In genomic region chr17:68020451-68020779, GRCh38 we compare ENCODE assay signal across 8 cellular contexts. TPM values are rescaled to one million over a fixed set of nuclear protein-coding genes. Genes with fewer than 3 reads are reported as not detected.
DNase-seq lines count a peak whose midpoint lies in the region; TF ChIP-seq lines count a peak whose summit lies in the region.

No MANE protein-coding gene starts in this region.

- H4K20me1 ChIP-seq in MM.1S (ENCODE audit: insufficient read depth, low read length): no peaks in the 10 kb centered on the region

- H3K27ac ChIP-seq in MM.1S (ENCODE audit: low read length) (peak overlapping the region; percentile 60), mesodermal cell (ENCODE audit: low read depth, low read length, severe bottlenecking) (peak overlapping the region; percentile 66)

- H3K9ac ChIP-seq in MM.1S (ENCODE audit: low read length): peak overlapping the region; percentile 82

- peak overlapping the region; percentile 95 for H3K4me2 ChIP-seq in MM.1S (ENCODE audit: low read depth, low read length)

- no peaks in the 10 kb centered on the region for H3K27me3 Mint-ChIP-seq in chondrocyte (ENCODE audit: low read depth)

- peaks cover 14% of the 10 kb centered on the region for H3F3A ChIP-seq in MM.1S (ENCODE audit: insufficient read depth, low read length)

- H3K79me2 ChIP-seq in MM.1S (ENCODE audit: low read length): no peaks in the 10 kb centered on the region

- DNase-seq in NCI-H2227 treated with DMSO at 0.1 percent for 48 hours (lab: John Stamatoyannopoulos, UW) (peak; percentile 74), NCI-H2227 (lab: John Stamatoyannopoulos, UW; ENCODE audit: unreplicated experiment) (no peak), MM.1S (no peak), chondrocyte (ENCODE audit: low spot score) (no peak), A172 (ENCODE audit: low spot score) (no peak), islet precursor cell (no peak)
- DNase-seq in activated effector memory CD4-positive, alpha-beta T cell treated with anti-CD3 and anti-CD28 coated beads, Interleukin-2, amount 50 U/mL, for 16 hours: no peak

- no peaks in the 10 kb centered on the region for H3K36me3 ChIP-seq in MM.1S (replicated peaks; ENCODE audit: insufficient read depth, low read length)
- H3K36me3 ChIP-seq in mesodermal cell (ENCODE audit: control insufficient read depth, insufficient read depth, low read length): no peaks in the 10 kb centered on the region

- WGBS in mesodermal cell (ENCODE audit: insufficient coverage in 2 of 2), 2 experiments: 0 to 20% methylated on average over 1 to 4 of the region's 10 CpGs

- H3K4me1 Mint-ChIP-seq in chondrocyte (ENCODE audit: low read depth): peaks cover 14% of the 10 kb centered on the region

- no peaks in the 10 kb centered on the region for H3K9me3 Mint-ChIP-seq in chondrocyte (ENCODE audit: low read depth)

- no peaks in the 10 kb centered on the region for H3K36me3 Mint-ChIP-seq in chondrocyte (ENCODE audit: low read depth)

- H3K27me3 ChIP-seq in MM.1S (replicated peaks; ENCODE audit: insufficient read depth, low read length): no peaks in the 10 kb centered on the region

- H3K4me1 ChIP-seq in MM.1S (ENCODE audit: low read length) (peaks cover 5% of the 10 kb centered on the region), mesodermal cell (ENCODE audit: control insufficient read depth, insufficient read depth, low read length, poor library complexity, severe bottlenecking) (no peaks in the 10 kb centered on the region)

- H3K27ac Mint-ChIP-seq in chondrocyte (ENCODE audit: unreplicated experiment): peak overlapping the region; percentile 67

- no peaks in the 10 kb centered on the region for H3K9me2 ChIP-seq in MM.1S (replicated peaks; ENCODE audit: insufficient read depth, low read length)

- no peaks in the 10 kb centered on the region for H3K9me3 ChIP-seq in MM.1S (replicated peaks; ENCODE audit: insufficient read depth, low read length)
- H3K9me3 ChIP-seq in mesodermal cell (ENCODE audit: control insufficient read depth, low read length): no peaks in the 10 kb centered on the region

- H3K4me3 ChIP-seq in MM.1S (ENCODE audit: low read length) (peak overlapping the region; percentile 72), mesodermal cell (ENCODE audit: extremely low read depth, insufficient read depth, low read length, poor library complexity, severe bottlenecking) (peak overlapping the region; percentile 53)

- peak overlapping the region; percentile 78 for H3K4me3 Mint-ChIP-seq in chondrocyte (ENCODE audit: unreplicated experiment)

- peak overlapping the region; percentile 95 for H2AFZ ChIP-seq in MM.1S (ENCODE audit: low read length)

- no peak for TF ChIP-seq CTCF in MM.1S (IDR thresholded peaks at IDR 0.05; ENCODE audit: low read length)
- TF ChIP-seq CTCF in chondrocyte (IDR thresholded peaks at IDR 0.05): no peak

RNA-seq across cellular contexts. Expression of gene KPNA2, which starts 15.1 kb away (rescaled TPM):
- 92.5 to 95.4 TPM (median 93.4 TPM) in 3 replicates for total RNA-seq in chondrocyte
- 303 TPM for polyA plus RNA-seq in mesodermal cell (2013, experiment 1 of 2)
- 340 TPM for polyA plus RNA-seq in mesodermal cell (2013, experiment 2 of 2)
- 358 and 473 TPM in 2 replicates for total RNA-seq in A172 (2014; rRNA removed; shearing (Covaris generic))

RNA-seq across cellular contexts. Expression of gene C17orf58, which starts 24.1 kb away (rescaled TPM):
- total RNA-seq in chondrocyte: 9.1 to 11.0 TPM (median 10.9 TPM) in 3 replicates
- 15.3 TPM for polyA plus RNA-seq in mesodermal cell (2013, experiment 1 of 2)
- polyA plus RNA-seq in mesodermal cell (2013, experiment 2 of 2): 15.4 TPM
- total RNA-seq in A172 (2014; rRNA removed; shearing (Covaris generic)): 20.0 and 24.2 TPM in 2 replicates
